In genomic region chr12:25959069-25959961, GRCh38 we compare ENCODE assay signal across 8 cellular contexts. TPM values are rescaled to one million over a fixed set of nuclear protein-coding genes. Genes with fewer than 3 reads are reported as not detected.
DNase-seq lines count a peak whose midpoint lies in the region; TF ChIP-seq lines count a peak whose summit lies in the region.

No MANE protein-coding gene starts in this region.

- TF ChIP-seq CTCF in VCaP (conservative IDR thresholded peaks at IDR 0.05) (no peak), endothelial cell (IDR thresholded peaks at IDR 0.05; ENCODE audit: unreplicated experiment) (no peak)

- peaks cover 33% of the 10 kb centered on the region for H3K4me1 Mint-ChIP-seq in endothelial cell (ENCODE audit: unreplicated experiment)

- H3K27ac ChIP-seq in VCaP: peak overlapping the region; percentile 93

- peaks cover 8% of the 10 kb centered on the region for H3K36me3 Mint-ChIP-seq in endothelial cell (ENCODE audit: low read depth, unreplicated experiment)

- no peaks in the 10 kb centered on the region for H3K9me3 Mint-ChIP-seq in endothelial cell (ENCODE audit: unreplicated experiment)

- peak overlapping the region; percentile 96 for H3K4me3 Mint-ChIP-seq in endothelial cell (ENCODE audit: unreplicated experiment)

- peak overlapping the region; percentile 91 for H3K27ac Mint-ChIP-seq in endothelial cell (ENCODE audit: unreplicated experiment)

- peaks cover 4% of the 10 kb centered on the region for H3K27me3 Mint-ChIP-seq in endothelial cell (ENCODE audit: unreplicated experiment)

- peak; percentile 5 for DNase-seq in stimulated activated CD4-positive, alpha-beta T cell treated with anti-CD3 and anti-CD28 coated beads, Interleukin-12 subunit alpha, Interleukin-12 subunit beta, amount 100 ng/mL, for 4 hours
- DNase-seq in stimulated activated CD4-positive, alpha-beta T cell treated with anti-CD3 and anti-CD28 coated beads, Interleukin-4, amount 100 ng/mL, for 4 hours: no peak
- DNase-seq in HS-5 (ENCODE audit: low read depth) (peak; percentile 69), endothelial cell (ENCODE audit: low spot score) (peak; percentile 43), medulla oblongata (ENCODE audit: extremely low spot score) (peak; percentile 83), superior temporal gyrus (ENCODE audit: extremely low spot score) (peak; percentile 80)
- no peak for DNase-seq in central memory CD4-positive, alpha-beta T cell

RNA-seq across cellular contexts. Expression of gene RASSF8, which starts 0.8 kb away (rescaled TPM):
- 87.2 TPM for total RNA-seq in endothelial cell (ENCODE audit: unreplicated experiment)

Comparison
In these comparisons a context has a peak if more than half of its experiments do, and no peak if none do; other contexts are left out.
1. DNase-seq: peak in stimulated activated CD4-positive, alpha-beta T cell treated with anti-CD3 and anti-CD28 coated beads, Interleukin-12 subunit alpha, Interleukin-12 subunit beta, amount 100 ng/mL, for 4 hours (single experiment), HS-5 (single experiment), endothelial cell (single experiment), medulla oblongata (single experiment) and superior temporal gyrus (single experiment); none in stimulated activated CD4-positive, alpha-beta T cell treated with anti-CD3 and anti-CD28 coated beads, Interleukin-4, amount 100 ng/mL, for 4 hours (0 of 2) and central memory CD4-positive, alpha-beta T cell (single experiment).